8 cellular contexts compared by ENCODE assay signal in genomic region chr1:236794585-236795034, GRCh38. TPM values are rescaled to one million over a fixed set of nuclear protein-coding genes. Genes with fewer than 3 reads are reported as not detected.
DNase-seq lines count a peak whose midpoint lies in the region; FAIRE-seq and TF ChIP-seq lines count a peak whose summit lies in the region.

No MANE protein-coding gene starts in this region.

- WGBS in HUES64 = 29% methylated on average over 7 of the region's 11 CpGs

- no peak for TF ChIP-seq CTCF in bronchial epithelial cell (IDR thresholded peaks at IDR 0.05; ENCODE audit: insufficient read depth, low read length, severe bottlenecking)

- H3K9ac ChIP-seq in HUES64 (ENCODE audit: low read depth, low read length) = peak overlapping the region; percentile 2; the same call in 1 of the 2 replicates
- peak overlapping the region; percentile 86 for H3K9ac ChIP-seq in mucosa of stomach (ENCODE audit: low read length)

- peaks cover 38% of the 10 kb centered on the region for H3K79me2 ChIP-seq in ACC112 (ENCODE audit: control insufficient read depth, insufficient read depth, low read length, unreplicated experiment)

- H3K4me3 ChIP-seq in ACC112 (ENCODE audit: low read depth, low read length) (peak overlapping the region; percentile 86), HUES64 (ENCODE audit: low read length) (peak overlapping the region; percentile 93), bronchial epithelial cell (ENCODE audit: low read depth, low read length) (peak overlapping the region; percentile 98), mucosa of stomach (ENCODE audit: low read length) (peak overlapping the region; percentile 85)

- H2AFZ ChIP-seq in ACC112 (ENCODE audit: low read length, unreplicated experiment) = peak overlapping the region; percentile 52

- H3K4me1 ChIP-seq in ACC112 (ENCODE audit: control insufficient read depth, insufficient read depth, low read length, unreplicated experiment) = peaks cover 6% of the 10 kb centered on the region
- H3K4me1 ChIP-seq in HUES64 (ENCODE audit: insufficient read depth, low read length) = no peaks in the 10 kb centered on the region; the same call in 1 of the 2 replicates
- no peaks in the 10 kb centered on the region for H3K4me1 ChIP-seq in mucosa of stomach (ENCODE audit: control insufficient read depth, insufficient read depth, low read length)

- H3K27ac ChIP-seq in ACC112 (ENCODE audit: low read depth, low read length) = no peak overlapping the region
- no peak overlapping the region for H3K27ac ChIP-seq in HUES64 (ENCODE audit: low read depth, low read length)

- peaks cover 14% of the 10 kb centered on the region for H3K27me3 ChIP-seq in ACC112 (ENCODE audit: insufficient read depth, low read length)
- peaks cover 22% of the 10 kb centered on the region; the same call in 1 of the 2 replicates for H3K27me3 ChIP-seq in HUES64 (ENCODE audit: insufficient read depth, low read length)
- H3K27me3 ChIP-seq in bronchial epithelial cell (ENCODE audit: control insufficient read depth, insufficient read depth, low read length) = no peaks in the 10 kb centered on the region
- no peaks in the 10 kb centered on the region for H3K27me3 ChIP-seq in mucosa of stomach (ENCODE audit: control insufficient read depth, insufficient read depth, low read length)

- DNase-seq in bronchial epithelial cell (ENCODE audit: low read depth) = no peak
- DNase-seq in stimulated activated CD4-positive, alpha-beta T cell treated with anti-CD3 and anti-CD28 coated beads, Interleukin-2, amount 100 ng/mL, for 48 hours = no peak
- no peak for DNase-seq in dermis blood vessel endothelial cell
- DNase-seq in NK-92 (lab: John Stamatoyannopoulos, UW; ENCODE audit: unreplicated experiment) = no peak
- no peak for DNase-seq in NCI-H524 (lab: John Stamatoyannopoulos, UW)

- H3K36me3 ChIP-seq in ACC112 (ENCODE audit: insufficient read depth, low read length) = no peaks in the 10 kb centered on the region
- H3K36me3 ChIP-seq in HUES64 (ENCODE audit: insufficient read depth, low read length) = no peaks in the 10 kb centered on the region
- H3K36me3 ChIP-seq in bronchial epithelial cell (ENCODE audit: control insufficient read depth, insufficient read depth, low read length) = no peaks in the 10 kb centered on the region
- H3K36me3 ChIP-seq in mucosa of stomach (ENCODE audit: control insufficient read depth, insufficient read depth, low read length) = no peaks in the 10 kb centered on the region

- H3K9me3 ChIP-seq in HUES64 (ENCODE audit: insufficient read depth, low read depth, low read length) (no peaks in the 10 kb centered on the region), mucosa of stomach (ENCODE audit: control insufficient read depth, low read length) (no peaks in the 10 kb centered on the region)

- FAIRE-seq in bronchial epithelial cell (lab: Jason Lieb, UNC) = no peak

RNA-seq across cellular contexts. Expression of gene MTR, which starts 0.5 kb away (rescaled TPM):
- polyA plus RNA-seq in HUES64 (2013, experiment 1 of 2) = 7.2 TPM
- 8.7 TPM for polyA plus RNA-seq in HUES64 (2013, experiment 2 of 2)
- total RNA-seq in bronchial epithelial cell = 13.1 and 13.4 TPM in 2 replicates
- 34.9 and 42.4 TPM in 2 replicates for total RNA-seq in dermis blood vessel endothelial cell
